ENCODE assay signal across 1 cellular context in genomic region chr16:16016388-16016964, GRCh38.
A peak's percentile ranks its signal among the peaks of the same experiment; 100 is the strongest.
TF ChIP-seq lines count a peak whose summit lies in the region.

No MANE protein-coding gene starts in this region.

TF ChIP-seq in K562, 482 proteins besides CTCF, POLR2A, EP300 and RAD21 (continued from another document):
- TF ChIP-seq RBM25 (IDR thresholded peaks at IDR 0.05; ENCODE audit: low read depth, low read length, severe bottlenecking) (peak; percentile 48), KDM4B (IDR thresholded peaks at IDR 0.05; ENCODE audit: borderline replicate concordance in 2 of 2, low read depth in 1 of 2) (no peak)
TF ChIP-seq in K562: peak in this region for 3.
